17 cellular contexts compared by ENCODE assay signal in genomic region chr1:198893141-198893540, GRCh38.
A peak's percentile ranks its signal among the peaks of the same experiment; 100 is the strongest.
DNase-seq lines count a peak whose midpoint lies in the region; ATAC-seq and TF ChIP-seq lines count a peak whose summit lies in the region.
"Had no signal": no experiment of that assay in that cellular context is flagged by ENCODE, and none has a peak within 500 bp of the region (broad histone marks: within the 10 kb centered on the region; RNA-seq: fewer than 3 reads in every experiment).

No MANE protein-coding gene starts in this region.

- H3K4me3 Mint-ChIP-seq in chondrocyte (ENCODE audit: unreplicated experiment) (no peak overlapping the region), nephron (no peak overlapping the region)
- H3K4me3 Mint-ChIP-seq: CD14-positive monocyte had no signal

- H3K27ac Mint-ChIP-seq in chondrocyte (ENCODE audit: unreplicated experiment) (peak overlapping the region; percentile 75), nephron (peak overlapping the region in 2 of 3 experiments; percentile 26 to 92)
- H3K27ac Mint-ChIP-seq: CD14-positive monocyte had no signal

- H3K4me3 ChIP-seq in DND-41 (ENCODE audit: low read depth in 1 of 2, low read length in 2 of 2) (no peak overlapping the region), SJCRH30 (no peak overlapping the region)
- H3K4me3 ChIP-seq: A549 had no signal

- H3K9me3 Mint-ChIP-seq in chondrocyte (ENCODE audit: low read depth) (no peaks in the 10 kb centered on the region), nephron (no peaks in the 10 kb centered on the region)
- H3K9me3 Mint-ChIP-seq: CD14-positive monocyte had no signal

- H3K9me3 ChIP-seq in DND-41 (ENCODE audit: insufficient read depth, low read length, severe bottlenecking) (no peaks in the 10 kb centered on the region), SJCRH30 (replicated peaks) (no peaks in the 10 kb centered on the region)
- H3K9me3 ChIP-seq: A549 had no signal

- no peak for DNase-seq in DND-41
- no peak for DNase-seq in SJCRH30
- no peak for DNase-seq in chondrocyte (ENCODE audit: low spot score)
- no peak for DNase-seq in left colon
- DNase-seq: AML-193, DMS 273 treated with DMSO at 0.1 percent for 48 hours, HCEC 1CT, MV-4-11, NCI-H1417, NCI-H187 treated with DMSO at 0.1 percent for 48 hours, NCI-H69 had no signal

- H3K9ac ChIP-seq in DND-41 (ENCODE audit: low read depth, low read length): no peak overlapping the region

- H4K20me1 ChIP-seq in DND-41 (ENCODE audit: insufficient read depth, low read length): peaks cover 78% of the 10 kb centered on the region

- H2AFZ ChIP-seq in DND-41 (ENCODE audit: low read depth, low read length): no peak overlapping the region

- ATAC-seq in DND-41 (ENCODE audit: insufficient read depth, low read depth) (0 out of 3 replicates have a peak, but pooled peaks have one; percentile 11), GM21619 (IDR thresholded peaks at IDR 0.05; ENCODE audit: unreplicated experiment) (no peak), HG02970 (IDR thresholded peaks at IDR 0.05; ENCODE audit: low FRiP score, unreplicated experiment) (no peak), left colon (no peak)
- ATAC-seq: A549 had no signal

- no peak for TF ChIP-seq CTCF in DND-41 (IDR thresholded peaks at IDR 0.05; ENCODE audit: borderline replicate concordance, extremely low read depth, low read length, poor library complexity, severe bottlenecking)
- TF ChIP-seq CTCF in chondrocyte (IDR thresholded peaks at IDR 0.05): no peak
- TF ChIP-seq CTCF in nephron (IDR thresholded peaks at IDR 0.05; ENCODE audit: unreplicated experiment in 3 of 3): no peak

- H3K27me3 ChIP-seq in DND-41 (ENCODE audit: insufficient read depth, low read length, poor library complexity): no peaks in the 10 kb centered on the region
- H3K27me3 ChIP-seq in SJCRH30: no peaks in the 10 kb centered on the region

- peak overlapping the region; percentile 16; the same call in 1 of the 2 replicates for H3K4me2 ChIP-seq in DND-41 (ENCODE audit: insufficient read depth, low read length)
- H3K4me2 ChIP-seq: A549 had no signal

- no peaks in the 10 kb centered on the region for H3K27me3 Mint-ChIP-seq in chondrocyte (ENCODE audit: low read depth)
- no peaks in the 10 kb centered on the region for H3K27me3 Mint-ChIP-seq in nephron (ENCODE audit: low read depth)

- H3K4me1 Mint-ChIP-seq in chondrocyte (ENCODE audit: low read depth): peaks cover 68% of the 10 kb centered on the region
- peaks cover 23% of the 10 kb centered on the region for H3K4me1 Mint-ChIP-seq in nephron

- H3K36me3 Mint-ChIP-seq in chondrocyte (ENCODE audit: low read depth): peaks cover 20% of the 10 kb centered on the region
- peaks cover 35% of the 10 kb centered on the region for H3K36me3 Mint-ChIP-seq in nephron (ENCODE audit: low read depth)

- H3K36me3 ChIP-seq in DND-41 (ENCODE audit: insufficient read depth, low read length) (peaks cover 100% of the 10 kb centered on the region), SJCRH30 (peaks cover 3% of the 10 kb centered on the region; the same call in 1 of the 2 replicates)

- H3K27ac ChIP-seq in DND-41 (ENCODE audit: low read length): peak overlapping the region; percentile 1; the same call in 1 of the 2 replicates
- peak overlapping the region; percentile 70 for H3K27ac ChIP-seq in SJCRH30
- H3K27ac ChIP-seq: A549, RWPE1 had no signal

- intact Hi-C loops in left colon (cut with DNase I, micrococcal nuclease): no loop called here

- peaks cover 80% of the 10 kb centered on the region for H3K4me1 ChIP-seq in DND-41 (ENCODE audit: insufficient read depth, low read length)
- peaks cover 33% of the 10 kb centered on the region for H3K4me1 ChIP-seq in SJCRH30

- peaks cover 100% of the 10 kb centered on the region for H3K79me2 ChIP-seq in DND-41 (ENCODE audit: insufficient read depth, low read length)
